In the genomic region with DNA sequence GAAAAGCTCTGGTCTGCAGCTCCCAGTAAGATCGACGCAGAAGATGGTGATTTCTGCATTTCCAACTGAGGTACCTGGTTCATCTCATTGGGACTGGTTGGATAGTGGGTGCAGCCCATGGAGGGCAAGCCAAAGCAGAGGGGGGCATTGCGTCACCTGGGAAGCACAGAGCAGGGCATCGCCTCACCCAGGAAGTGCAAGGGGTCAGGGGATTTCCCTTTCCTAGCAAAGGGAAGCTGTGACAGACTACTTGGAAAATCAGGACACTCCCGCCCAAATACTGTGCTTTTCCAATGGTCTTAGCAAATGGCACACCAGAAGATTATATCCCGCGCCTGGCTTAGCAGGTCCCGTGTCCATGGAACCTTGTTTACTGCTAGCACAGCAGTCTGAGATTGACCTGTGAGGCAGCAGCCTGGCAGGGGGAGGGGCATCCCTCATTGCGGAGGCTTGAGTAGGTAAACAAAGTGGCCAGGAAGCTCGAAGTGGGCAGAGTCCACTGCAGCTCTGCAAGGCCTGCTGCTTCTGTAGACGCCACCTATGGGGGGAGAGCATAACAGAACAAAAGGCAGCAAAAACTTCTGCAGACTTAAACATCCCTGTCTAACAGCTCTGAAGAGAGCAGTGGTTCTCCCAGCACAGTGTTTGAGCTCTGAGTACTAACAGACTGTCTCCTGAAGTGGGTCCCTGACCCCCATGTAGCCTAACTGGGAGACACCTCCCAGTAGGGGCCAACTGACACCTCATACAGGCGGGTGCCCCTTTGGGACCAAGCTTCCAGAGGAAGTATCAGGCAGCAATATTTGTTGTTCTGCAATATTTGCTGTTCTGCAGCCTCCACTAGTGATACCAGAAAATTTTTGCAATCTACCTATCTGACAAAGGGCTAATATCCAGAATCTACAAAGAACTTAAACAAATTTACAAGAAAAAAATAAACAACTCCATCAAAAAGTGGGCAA, we compare ENCODE assay signal across 6 cellular contexts.
A peak's percentile ranks its signal among the peaks of the same experiment; 100 is the strongest.
DNase-seq lines count a peak whose midpoint lies in the region; ATAC-seq and TF ChIP-seq lines count a peak whose summit lies in the region.
"Not testable (repeated sequence)": the region's sequence is repeated elsewhere in the genome, so short reads cannot be mapped to it uniquely, and the experiment has no call there.

No MANE protein-coding gene starts in this region.

- H3K27me3 Mint-ChIP-seq in Caco-2 (ENCODE audit: insufficient read depth, unreplicated experiment); endodermal cell (ENCODE audit: insufficient read depth): not testable (repeated sequence)

- H3K36me3 ChIP-seq in Caco-2 (ENCODE audit: control insufficient read depth, insufficient read depth, low read length); RWPE2 (ENCODE audit: low read depth); endodermal cell (ENCODE audit: control insufficient read depth, insufficient read depth, low read length); right lobe of liver: not testable (repeated sequence)

- not testable (repeated sequence) for H3K27ac ChIP-seq in RWPE2 (ENCODE audit: poor library complexity, severe bottlenecking); endodermal cell (ENCODE audit: low read depth, low read length); right lobe of liver

- WGBS in endodermal cell (ENCODE audit: insufficient coverage in 1 of 2, insufficient read length in 1 of 2), 2 experiments, result 85 to 86% methylated on average over 10 to 12 of the region's 12 CpGs
- WGBS in right lobe of liver (ENCODE audit: insufficient coverage, low coverage, low lambda C conversion rate, missing lambda C conversion rate), result 37% methylated on average over 7 of the region's 12 CpGs

- not testable (repeated sequence) for TF ChIP-seq CTCF in Caco-2 (IDR thresholded peaks at IDR 0.05; ENCODE audit: insufficient read depth in 1 of 2, low read depth in 1 of 2, low read length in 1 of 2, severe bottlenecking in 1 of 2, unreplicated experiment in 1 of 2); RWPE2 (IDR thresholded peaks at IDR 0.05; ENCODE audit: poor library complexity, severe bottlenecking)
- TF ChIP-seq CTCF in endodermal cell (conservative IDR thresholded peaks at IDR 0.05) (peak; percentile 13), right lobe of liver (IDR thresholded peaks at IDR 0.05) (peak in 1 of 4 donors; percentile 12)

- H3K9ac ChIP-seq in endodermal cell (ENCODE audit: extremely low read depth, low read length, poor library complexity, severe bottlenecking), result not testable (repeated sequence)

- H3K4me3 ChIP-seq in Caco-2 (ENCODE audit: low read depth, low read length); RWPE2 (ENCODE audit: severe bottlenecking); endodermal cell (ENCODE audit: low read length); right lobe of liver: not testable (repeated sequence)

- not testable (repeated sequence) for H3K4me1 Mint-ChIP-seq in Caco-2 (ENCODE audit: low read depth, unreplicated experiment); endodermal cell

- intact Hi-C loops in Caco-2 (cut with micrococcal nuclease; ENCODE audit: unreplicated experiment); right lobe of liver (cut with DNase I): not testable (repeated sequence)

- not testable (repeated sequence) for H3K4me1 ChIP-seq in Caco-2; RWPE2 (ENCODE audit: insufficient read depth, poor library complexity, severe bottlenecking); endodermal cell (ENCODE audit: control insufficient read depth, insufficient read depth, low read length); right lobe of liver

- not testable (repeated sequence) for H3K9me3 Mint-ChIP-seq in Caco-2 (ENCODE audit: unreplicated experiment)
- H3K9me3 Mint-ChIP-seq in endodermal cell, result peaks cover 40% of the 10 kb centered on the region

- H3K27ac Mint-ChIP-seq in Caco-2 (ENCODE audit: unreplicated experiment); endodermal cell: not testable (repeated sequence)

- not testable (repeated sequence) for H3K9me3 ChIP-seq in Caco-2; RWPE2 (ENCODE audit: severe bottlenecking); endodermal cell (ENCODE audit: control insufficient read depth, low read length); right lobe of liver

- BruUV-seq in Caco-2 (replicated peaks; lab: Mats Ljungman, UMichigan), result not testable (repeated sequence)

- ATAC-seq in RWPE2 (ENCODE audit: low read depth), result not testable (repeated sequence)
- ATAC-seq in left lobe of liver (peak; percentile 91), right lobe of liver (peak; percentile 35 to 91 (median 71))

- DNase-seq in Caco-2 (peak; percentile 25 to 51), HT1080 (ENCODE audit: low read depth) (peak; percentile 17), RWPE2 (ENCODE audit: low spot score) (peak; percentile 19), left lobe of liver (ENCODE audit: low spot score) (peak; percentile 73), right lobe of liver (peak; percentile 63 to 80 (median 70))
- DNase-seq in endodermal cell, result not testable (repeated sequence)

- CTCF ChIA-PET in Caco-2 (lab: Charles Lee), result interaction anchor here (0.6 kb wide), 1 partner anchor 58 kb away, joined by 3 read pairs; no protein-coding TSS in a partner anchor

- not testable (repeated sequence) for H3K4me3 Mint-ChIP-seq in Caco-2 (ENCODE audit: unreplicated experiment); endodermal cell

- not testable (repeated sequence) for H3K27me3 ChIP-seq in Caco-2 (replicated peaks; ENCODE audit: control insufficient read depth, insufficient read depth, low read length); RWPE2 (ENCODE audit: insufficient read depth, poor library complexity, severe bottlenecking); endodermal cell (ENCODE audit: control insufficient read depth, insufficient read depth, low read length, poor library complexity, severe bottlenecking); right lobe of liver

- H3K36me3 Mint-ChIP-seq in Caco-2 (ENCODE audit: insufficient read depth, unreplicated experiment); endodermal cell (ENCODE audit: low read depth): not testable (repeated sequence)

- TF ChIP-seq POLR2A in right lobe of liver (IDR thresholded peaks at IDR 0.05), result not testable (repeated sequence)

- POLR2A ChIA-PET in Caco-2 (lab: Charles Lee), result not testable (repeated sequence)
